Comparison of ENCODE assay signal across 8 cellular contexts in genomic region chr17:42760652-42761581, GRCh38. TPM values are rescaled to one million over a fixed set of nuclear protein-coding genes. Genes with fewer than 3 reads are reported as not detected.
DNase-seq lines count a peak whose midpoint lies in the region; FAIRE-seq and TF ChIP-seq lines count a peak whose summit lies in the region.

Gene RAMP2 (plus strand): TSS chr17:42761227. CDS start chr17:42761262, 35 bp downstream.

- H3K4me3 ChIP-seq in foreskin fibroblast (ENCODE audit: low read depth in 1 of 2, low read length in 2 of 2) (peak within 1 kb of the TSS; percentile 35 to 40), neuron (ENCODE audit: low read length) (peak within 1 kb of the TSS; percentile 33)

- H3K36me3 ChIP-seq in neuron (ENCODE audit: insufficient read depth, low read length): no peaks in the 10 kb centered on the region

- no peaks in the 10 kb centered on the region for H3K4me1 Mint-ChIP-seq in T-helper 2 cell treated with Interferon-gamma antibody and Interleukin-4, amounts not matched to agents 5 μg/mL and 100 μg/mL, for 36 hours (ENCODE audit: low read depth)

- no peak within 1 kb of the TSS for H3K27ac Mint-ChIP-seq in T-helper 2 cell treated with Interferon-gamma antibody and Interleukin-4, amounts not matched to agents 5 μg/mL and 100 μg/mL, for 36 hours

- H3K4me3 Mint-ChIP-seq in T-helper 2 cell treated with Interferon-gamma antibody and Interleukin-4, amounts not matched to agents 5 μg/mL and 100 μg/mL, for 36 hours: peak within 1 kb of the TSS; percentile 28

- H3K27me3 Mint-ChIP-seq in T-helper 2 cell treated with Interferon-gamma antibody and Interleukin-4, amounts not matched to agents 5 μg/mL and 100 μg/mL, for 36 hours (ENCODE audit: low read depth): peaks cover 62% of the 10 kb centered on the region

- H3K9me3 ChIP-seq in neuron (ENCODE audit: low read length): no peaks in the 10 kb centered on the region

- H3K36me3 Mint-ChIP-seq in T-helper 2 cell treated with Interferon-gamma antibody and Interleukin-4, amounts not matched to agents 5 μg/mL and 100 μg/mL, for 36 hours (ENCODE audit: low read depth): no peaks in the 10 kb centered on the region

- H3K4me1 ChIP-seq in neuron (ENCODE audit: insufficient read depth, low read length): peaks cover 7% of the 10 kb centered on the region

- no peak for TF ChIP-seq CTCF in foreskin fibroblast (IDR thresholded peaks at IDR 0.05; ENCODE audit: low read depth, low read length)

- peak; percentile 73 for DNase-seq in NCI-H82 (lab: John Stamatoyannopoulos, UW)
- no peak for DNase-seq in NCI-H82 treated with DMSO at 0.1 percent for 48 hours (lab: John Stamatoyannopoulos, UW; ENCODE audit: unreplicated experiment)
- no peak for DNase-seq in T-helper 2 cell treated with Interferon-gamma antibody and Interleukin-4, amounts not matched to agents 5 μg/mL and 100 μg/mL, for 36 hours (ENCODE audit: low spot score)
- DNase-seq in foreskin fibroblast: peak in 1 of 2 donors; percentile 59
- DNase-seq in GM19239 (ENCODE audit: insufficient read length, low spot score): no peak
- no peak for DNase-seq in A172 (ENCODE audit: low spot score)
- DNase-seq in stimulated activated CD8-positive, alpha-beta memory T cell treated with anti-CD3 and anti-CD28 coated beads, Interleukin-4, amount 100 ng/mL, for 48 hours: no peak

- H3K9me3 Mint-ChIP-seq in T-helper 2 cell treated with Interferon-gamma antibody and Interleukin-4, amounts not matched to agents 5 μg/mL and 100 μg/mL, for 36 hours: no peaks in the 10 kb centered on the region

- FAIRE-seq in GM19239 (lab: Jason Lieb, UNC): no peak

- peaks cover 18% of the 10 kb centered on the region for H3K27me3 ChIP-seq in neuron (ENCODE audit: insufficient read depth, low read length)

- H2AFZ ChIP-seq in neuron (ENCODE audit: low read depth, low read length): peak within 1 kb of the TSS; percentile 75

RNA-seq across cellular contexts. Expression of gene RAMP2, which starts in this region (rescaled TPM):
- total RNA-seq in A172 (2014; rRNA removed; shearing (Covaris generic)): not detected in 2 replicates
